In genomic region chr13:98892077-98892476, GRCh38 we compare ENCODE assay signal across 14 cellular contexts.
DNase-seq lines count a peak whose midpoint lies in the region; ATAC-seq, FAIRE-seq and TF ChIP-seq lines count a peak whose summit lies in the region.
"Had no signal": no experiment of that assay in that cellular context is flagged by ENCODE, and none has a peak within 500 bp of the region (broad histone marks: within the 10 kb centered on the region; RNA-seq: fewer than 3 reads in every experiment).

No MANE protein-coding gene starts in this region.

- no peak overlapping the region for H3K4me3 ChIP-seq in IMR-90 (ENCODE audit: insufficient read depth, low read depth, low read length)
- no peak overlapping the region for H3K4me3 ChIP-seq in K562
- no peak overlapping the region for H3K4me3 ChIP-seq in endothelial cell of umbilical vein (replicated peaks in 1 of 3; ENCODE audit: insufficient read depth in 1 of 3, low read depth in 1 of 3, low read length in 3 of 3)
- H3K4me3 ChIP-seq: BLaER1 had no signal

- no peak for DNase-seq in IMR-90
- no peak for DNase-seq in K562 (ENCODE audit: extremely low read depth in 1 of 4, low spot score in 3 of 4)
- peak; percentile 48 for DNase-seq in endothelial cell of umbilical vein (ENCODE audit: low read depth, low spot score)
- DNase-seq in NCI-H1092 treated with DMSO at 0.1 percent for 48 hours (lab: John Stamatoyannopoulos, UW) = no peak
- DNase-seq in NCI-H1417 treated with DMSO at 0.1 percent for 48 hours (lab: John Stamatoyannopoulos, UW) = no peak
- no peak for DNase-seq in cortex of kidney (lab: John Stamatoyannopoulos, UW)
- DNase-seq: Caco-2; CD8-positive, alpha-beta memory T cell; DND-41 had no signal

- no peak overlapping the region for H3K9ac ChIP-seq in IMR-90 (ENCODE audit: low read depth, low read length)
- no peak overlapping the region for H3K9ac ChIP-seq in K562 (ENCODE audit: insufficient read depth in 1 of 2, low read depth in 2 of 2, low read length in 2 of 2)
- H3K9ac ChIP-seq in endothelial cell of umbilical vein (replicated peaks; ENCODE audit: extremely low read depth, insufficient read depth, low read length) = no peak overlapping the region
- H3K9ac ChIP-seq: BLaER1 had no signal

- CTCF ChIA-PET in IMR-90 (lab: Yijun Ruan, JAX) = interaction anchor here (0.6 kb wide), 1 partner anchor 49 kb away, joined by 3 read pairs; no protein-coding TSS in a partner anchor
- CTCF ChIA-PET in K562 (lab: Yijun Ruan, JAX; ENCODE audit: low intra/inter-chr PET ratio) = interaction anchor here (1.0 kb wide), 1 partner anchor 142 kb away, joined by 4 read pairs; no protein-coding TSS in a partner anchor
- CTCF ChIA-PET in endothelial cell of umbilical vein (lab: Charles Lee) = interaction anchor here (0.9 to 3.8 kb wide), 4 partner anchors 16 to 142 kb away, joined by 3 to 18 read pairs (median 6); no protein-coding TSS in a partner anchor

- in situ Hi-C loops in IMR-90 (cut with MboI; ENCODE audit: low sequenced_read_pairs) = no loop called here
- in situ Hi-C loops in K562 (cut with MboI) = no loop called here

- H3K9me1 ChIP-seq in IMR-90 (ENCODE audit: insufficient read depth, low read length) (peaks cover 8% of the 10 kb centered on the region; the same call in 1 of the 2 replicates), K562 (ENCODE audit: control insufficient read depth, insufficient read depth, low read length) (no peaks in the 10 kb centered on the region), endothelial cell of umbilical vein (replicated peaks; ENCODE audit: control insufficient read depth, extremely low read depth, insufficient read depth, low read length) (no peaks in the 10 kb centered on the region)

- intact Hi-C loops in IMR-90 (cut with micrococcal nuclease) (no loop called here), K562 (cut with micrococcal nuclease) (loop anchor here (10.0 kb wide), 1 partner anchor 133 kb away; no protein-coding TSS in a partner anchor), endothelial cell of umbilical vein (cut with micrococcal nuclease) (loop anchor here (2.0 to 5.0 kb wide), 3 partner anchors 19 to 140 kb away; partner anchors contain the start of gene DOCK9)

- H4K8ac ChIP-seq in IMR-90 (ENCODE audit: low read depth in 2 of 2, low read length in 2 of 2) = no peak overlapping the region

- dilution Hi-C loops in IMR-90 (cut with HindIII; ENCODE audit: low sequenced_read_pairs, unreplicated experiment) = no loop called here
- dilution Hi-C loops in endothelial cell of umbilical vein (cut with MboI; ENCODE audit: extremely low pct_ligation_motif_present, low sequenced_read_pairs) = no loop called here

- H3K4ac ChIP-seq in IMR-90 (ENCODE audit: low read depth, low read length) = no peak overlapping the region

- BruUV-seq in IMR-90 (replicated peaks; lab: Mats Ljungman, UMichigan) (no TSS peak), K562 (replicated peaks; lab: Mats Ljungman, UMichigan) (no TSS peak), endothelial cell of umbilical vein (replicated peaks; lab: Mats Ljungman, UMichigan) (no TSS peak)

- TF ChIP-seq CTCF in IMR-90 (conservative IDR thresholded peaks at IDR 0.05; ENCODE audit: low read depth, low read length) = no peak
- no peak for TF ChIP-seq CTCF in K562 (IDR thresholded peaks at IDR 0.05 in 2 of 3, conservative IDR thresholded peaks at IDR 0.05 in 1 of 3; ENCODE audit: insufficient read depth in 2 of 3, low read depth in 1 of 3, low read length in 3 of 3)
- TF ChIP-seq CTCF in endothelial cell of umbilical vein (IDR thresholded peaks at IDR 0.05; ENCODE audit: extremely low read depth in 1 of 2, insufficient read depth in 1 of 2, low read depth in 1 of 2, low read length in 2 of 2) = no peak

- H3K79me2 ChIP-seq in K562 (ENCODE audit: control insufficient read depth, insufficient read depth, low read length) (no peaks in the 10 kb centered on the region), endothelial cell of umbilical vein (ENCODE audit: control insufficient read depth, insufficient read depth, low read length) (no peaks in the 10 kb centered on the region)

- H2BK15ac ChIP-seq in IMR-90 (ENCODE audit: low read depth, low read length) = no peak overlapping the region

- peaks cover 4% of the 10 kb centered on the region for H3K4me1 ChIP-seq in IMR-90 (ENCODE audit: control insufficient read depth, insufficient read depth, low read length)
- H3K4me1 ChIP-seq in K562 (replicated peaks in 1 of 2; ENCODE audit: control insufficient read depth in 2 of 2, insufficient read depth in 2 of 2, low read length in 2 of 2) = no peaks in the 10 kb centered on the region; a peak in 1 of 5 replicates
- H3K4me1 ChIP-seq in endothelial cell of umbilical vein (ENCODE audit: control insufficient read depth, extremely low read depth, insufficient read depth, low read length) = peaks cover 58% of the 10 kb centered on the region

- no peak for TF ChIP-seq EP300 in K562 (IDR thresholded peaks at IDR 0.05; ENCODE audit: low read length)

- H2BK20ac ChIP-seq in IMR-90 (ENCODE audit: low read depth, low read length) = no peak overlapping the region

- H4K20me1 ChIP-seq in IMR-90 (ENCODE audit: insufficient read depth, low read length) (no peaks in the 10 kb centered on the region), K562 (replicated peaks; ENCODE audit: control insufficient read depth, insufficient read depth, low read length) (no peaks in the 10 kb centered on the region), endothelial cell of umbilical vein (replicated peaks; ENCODE audit: control insufficient read depth, extremely low read depth, insufficient read depth, low read length) (no peaks in the 10 kb centered on the region)
- H4K20me1 ChIP-seq: BLaER1 had no signal

- FAIRE-seq in K562 (lab: Jason Lieb, UNC) = no peak
- no peak for FAIRE-seq in endothelial cell of umbilical vein (lab: Jason Lieb, UNC)
- FAIRE-seq: A204.1, GM12892, GM19239 had no signal

- no peak overlapping the region for H3K18ac ChIP-seq in IMR-90 (ENCODE audit: low read depth, low read length)

- no CpG with 5 or more reads among the region's 3 CpGs for WGBS in IMR-90 (ENCODE audit: extremely low coverage in 2 of 2, insufficient read length in 1 of 2), 2 experiments
- 25% methylated on average over 3 of the region's 3 CpGs for WGBS in K562 (ENCODE audit: insufficient coverage, low coverage, missing lambda C conversion rate)

- no peak overlapping the region for H2BK120ac ChIP-seq in IMR-90 (ENCODE audit: low read depth, low read length)

- ATAC-seq in IMR-90 (ENCODE audit: low read depth) = no peak
- no peak for ATAC-seq in K562
- no peak for ATAC-seq in GM21447 (IDR thresholded peaks at IDR 0.05; ENCODE audit: unreplicated experiment)

- H2AK9ac ChIP-seq in IMR-90 (replicated peaks; ENCODE audit: low read depth, low read length, poor library complexity) = no peak overlapping the region

- H2AK5ac ChIP-seq in IMR-90 (ENCODE audit: low read depth, low read length) = no peak overlapping the region

- no peak overlapping the region for H4K5ac ChIP-seq in IMR-90 (ENCODE audit: low read depth, low read length)

- no peak overlapping the region for H3K27ac ChIP-seq in IMR-90 (ENCODE audit: insufficient read depth, low read length)
- H3K27ac ChIP-seq in K562 (ENCODE audit: extremely low read depth, low read depth, low read length) = no peak overlapping the region
- no peak overlapping the region for H3K27ac ChIP-seq in endothelial cell of umbilical vein (ENCODE audit: insufficient read depth, low read depth, low read length)
- H3K27ac ChIP-seq: BLaER1 had no signal

- H2BK5ac ChIP-seq in IMR-90 (ENCODE audit: low read depth, low read length, poor library complexity, severe bottlenecking) = no peak overlapping the region

- no peaks in the 10 kb centered on the region for H3K36me3 ChIP-seq in IMR-90 (ENCODE audit: control insufficient read depth, insufficient read depth, low read length)
- H3K36me3 ChIP-seq in K562 (ENCODE audit: control insufficient read depth, insufficient read depth, low read length) = peaks cover 15% of the 10 kb centered on the region; the same call in 2 of the 3 replicates
- H3K36me3 ChIP-seq in endothelial cell of umbilical vein (ENCODE audit: control insufficient read depth in 2 of 2, extremely low read depth in 1 of 2, insufficient read depth in 2 of 2, low read length in 2 of 2) = peaks cover 9 to 11% of the 10 kb centered on the region in 2 experiments
- H3K36me3 ChIP-seq: BLaER1 had no signal

- POLR2A ChIA-PET in IMR-90 (lab: Charles Lee; ENCODE audit: unreplicated experiment) = interaction anchor here (0.6 kb wide), 1 partner anchor 156 kb away, joined by 3 read pairs; no protein-coding TSS in a partner anchor
- POLR2A ChIA-PET in K562 (lab: Yijun Ruan, JAX) = interaction anchor here (0.6 kb wide), 1 partner anchor 1715 kb away, joined by 3 read pairs; no protein-coding TSS in a partner anchor
- POLR2A ChIA-PET in endothelial cell of umbilical vein (lab: Charles Lee) = no interaction called here

- TF ChIP-seq RAD21 in IMR-90 (IDR thresholded peaks at IDR 0.05; ENCODE audit: low read length) = no peak
- no peak for TF ChIP-seq RAD21 in K562 (CRISPR knock-in tag; conservative IDR thresholded peaks at IDR 0.05 in 1 of 2, IDR thresholded peaks at IDR 0.05 in 1 of 2)

- H2AFZ ChIP-seq in IMR-90 (replicated peaks; ENCODE audit: low read length, poor library complexity) (no peak overlapping the region), K562 (ENCODE audit: low read depth, low read length) (no peak overlapping the region), endothelial cell of umbilical vein (ENCODE audit: low read depth, low read length) (no peak overlapping the region)

- no peak overlapping the region for H3K14ac ChIP-seq in IMR-90 (replicated peaks; ENCODE audit: low read depth, low read length)

- no peak overlapping the region for H4K91ac ChIP-seq in IMR-90 (ENCODE audit: insufficient read depth, low read depth, low read length)

- H3K79me1 ChIP-seq in IMR-90 (ENCODE audit: low read depth in 1 of 2, low read length in 2 of 2) = no peaks in the 10 kb centered on the region

- no peak overlapping the region for H3K4me2 ChIP-seq in IMR-90 (ENCODE audit: low read depth, low read length)
- no peak overlapping the region for H3K4me2 ChIP-seq in K562 (ENCODE audit: insufficient read depth, low read length)
- no peak overlapping the region for H3K4me2 ChIP-seq in endothelial cell of umbilical vein (ENCODE audit: insufficient read depth, low read length)

- no peak overlapping the region for H3K23ac ChIP-seq in IMR-90 (ENCODE audit: low read depth, low read length)

- H3K9me3 ChIP-seq in IMR-90 (ENCODE audit: control insufficient read depth, insufficient read depth, low read length) (no peaks in the 10 kb centered on the region), K562 (replicated peaks; ENCODE audit: control insufficient read depth, insufficient read depth, low read depth, low read length) (no peaks in the 10 kb centered on the region), endothelial cell of umbilical vein (replicated peaks; ENCODE audit: control insufficient read depth, insufficient read depth, low read length) (no peaks in the 10 kb centered on the region)
- H3K9me3 ChIP-seq: BLaER1, Caco-2 had no signal

- H3K56ac ChIP-seq in IMR-90 (ENCODE audit: extremely low read depth, insufficient read depth, low read length) = no peak overlapping the region

- TF ChIP-seq POLR2A in IMR-90 (IDR thresholded peaks at IDR 0.05; ENCODE audit: low read depth, low read length) (no peak), K562 (conservative IDR thresholded peaks at IDR 0.05) (no peak), endothelial cell of umbilical vein (IDR thresholded peaks at IDR 0.05; ENCODE audit: low read depth, low read length) (no peak)

- H3K27me3 ChIP-seq in IMR-90 (ENCODE audit: control insufficient read depth, insufficient read depth, low read length) (no peaks in the 10 kb centered on the region), K562 (ENCODE audit: control insufficient read depth in 2 of 2, insufficient read depth in 2 of 2, low read length in 2 of 2) (no peaks in the 10 kb centered on the region), endothelial cell of umbilical vein (ENCODE audit: control insufficient read depth in 2 of 2, insufficient read depth in 2 of 2, low read length in 2 of 2) (no peaks in the 10 kb centered on the region)
- H3K27me3 ChIP-seq: BLaER1 had no signal
